Comparison of ENCODE assay signal across 29 cellular contexts in genomic region chr3:188700497-188700896, GRCh38.
A peak's percentile ranks its signal among the peaks of the same experiment; 100 is the strongest.
DNase-seq lines count a peak whose midpoint lies in the region; ATAC-seq and TF ChIP-seq lines count a peak whose summit lies in the region.
"Had no signal": no experiment of that assay in that cellular context is flagged by ENCODE, and none has a peak within 500 bp of the region (broad histone marks: within the 10 kb centered on the region; RNA-seq: fewer than 3 reads in every experiment).

No MANE protein-coding gene starts in this region.

- H3K9me3 Mint-ChIP-seq in activated CD8-positive, alpha-beta memory T cell treated with anti-CD3 and anti-CD28 coated beads, Interleukin-2, amount 10 ng/mL, durations not matched to agents 7 days and 5 days (ENCODE audit: low read depth), result no peaks in the 10 kb centered on the region
- no peaks in the 10 kb centered on the region for H3K9me3 Mint-ChIP-seq in activated naive CD8-positive, alpha-beta T cell treated with anti-CD3 and anti-CD28 coated beads, Interleukin-2, amount 50 U/mL, for 24 hours
- H3K9me3 Mint-ChIP-seq: CD8-positive, alpha-beta T cell; naive B cell had no signal

- peak; percentile 30 for ATAC-seq in activated CD8-positive, alpha-beta memory T cell treated with anti-CD3 and anti-CD28 coated beads, Interleukin-2, amount 10 ng/mL, durations not matched to agents 7 days and 5 days
- peak; percentile 83 for ATAC-seq in activated naive CD8-positive, alpha-beta T cell treated with anti-CD3 and anti-CD28 coated beads, Interleukin-2, amount 50 U/mL, for 24 hours
- ATAC-seq in GM18520 (IDR thresholded peaks at IDR 0.05; ENCODE audit: unreplicated experiment), result no peak
- ATAC-seq: CD8-positive, alpha-beta T cell; psoas muscle; sciatic nerve had no signal

- H3K27me3 Mint-ChIP-seq in activated CD8-positive, alpha-beta memory T cell treated with anti-CD3 and anti-CD28 coated beads, Interleukin-2, amount 10 ng/mL, durations not matched to agents 7 days and 5 days, result peaks cover 2% of the 10 kb centered on the region
- no peaks in the 10 kb centered on the region for H3K27me3 Mint-ChIP-seq in activated naive CD8-positive, alpha-beta T cell treated with anti-CD3 and anti-CD28 coated beads, Interleukin-2, amount 50 U/mL, for 24 hours
- H3K27me3 Mint-ChIP-seq: activated naive CD8-positive, alpha-beta T cell; naive B cell had no signal

- H4K20me1 ChIP-seq in BLaER1 treated with 17β-estradiol and CSF1 and Interleukin-3, amounts not matched to agents 10 nM and 100 nM, result no peaks in the 10 kb centered on the region
- no peaks in the 10 kb centered on the region for H4K20me1 ChIP-seq in OCI-LY3 (ENCODE audit: insufficient read depth, low read length)

- H3K27me3 ChIP-seq in BLaER1 treated with 17β-estradiol and CSF1 and Interleukin-3, amounts not matched to agents 10 nM and 100 nM, result no peaks in the 10 kb centered on the region
- H3K27me3 ChIP-seq in OCI-LY3 (ENCODE audit: low read depth, low read length), result no peaks in the 10 kb centered on the region
- H3K27me3 ChIP-seq: SJSA1 had no signal

- CTCF ChIA-PET in activated CD8-positive, alpha-beta memory T cell treated with anti-CD3 and anti-CD28 coated beads, Interleukin-2, amount 10 ng/mL, durations not matched to agents 7 days and 5 days (lab: Charles Lee), result no interaction called here

- H3K79me2 ChIP-seq in OCI-LY3 (ENCODE audit: low read length), result peaks cover 21% of the 10 kb centered on the region

- H3K4me1 Mint-ChIP-seq in activated CD8-positive, alpha-beta memory T cell treated with anti-CD3 and anti-CD28 coated beads, Interleukin-2, amount 10 ng/mL, durations not matched to agents 7 days and 5 days, result peaks cover 15% of the 10 kb centered on the region
- H3K4me1 Mint-ChIP-seq in activated naive CD8-positive, alpha-beta T cell treated with anti-CD3 and anti-CD28 coated beads, Interleukin-2, amount 50 U/mL, for 24 hours, result peaks cover 46% of the 10 kb centered on the region

- H3K36me3 ChIP-seq in BLaER1 treated with 17β-estradiol and CSF1 and Interleukin-3, amounts not matched to agents 10 nM and 100 nM, result 0 out of 22 replicates have a peak, but pooled peaks cover 0 to under 1% (median 0%) of the 10 kb centered on the region in 11 experiments
- H3K36me3 ChIP-seq in OCI-LY3 (replicated peaks; ENCODE audit: low read depth, low read length), result no peaks in the 10 kb centered on the region

- H3K4me3 Mint-ChIP-seq in activated CD8-positive, alpha-beta memory T cell treated with anti-CD3 and anti-CD28 coated beads, Interleukin-2, amount 10 ng/mL, durations not matched to agents 7 days and 5 days, result no peak overlapping the region
- no peak overlapping the region for H3K4me3 Mint-ChIP-seq in activated naive CD8-positive, alpha-beta T cell treated with anti-CD3 and anti-CD28 coated beads, Interleukin-2, amount 50 U/mL, for 24 hours
- H3K4me3 Mint-ChIP-seq: activated naive CD8-positive, alpha-beta T cell; CD8-positive, alpha-beta T cell; naive B cell had no signal

- TF ChIP-seq CTCF in OCI-LY3 (IDR thresholded peaks at IDR 0.05; ENCODE audit: low read depth, low read length), result no peak

- H3K27ac Mint-ChIP-seq in activated CD8-positive, alpha-beta memory T cell treated with anti-CD3 and anti-CD28 coated beads, Interleukin-2, amount 10 ng/mL, durations not matched to agents 7 days and 5 days, result no peak overlapping the region
- peak overlapping the region; percentile 63 for H3K27ac Mint-ChIP-seq in activated naive CD8-positive, alpha-beta T cell treated with anti-CD3 and anti-CD28 coated beads, Interleukin-2, amount 50 U/mL, for 24 hours
- H3K27ac Mint-ChIP-seq: activated naive CD8-positive, alpha-beta T cell; CD8-positive, alpha-beta T cell had no signal

- intact Hi-C loops in posterior vena cava (cut with DNase I), result no loop called here

- H3K4me3 ChIP-seq in BLaER1 treated with 17β-estradiol and CSF1 and Interleukin-3, amounts not matched to agents 10 nM and 100 nM, result no peak overlapping the region
- H3K4me3 ChIP-seq in OCI-LY3 (ENCODE audit: low read length), result peak overlapping the region; percentile 44
- H3K4me3 ChIP-seq: psoas muscle, SJSA1 had no signal

- peak overlapping the region in 6 of 11 experiments; percentile 68 to 90 (median 82); a peak in 10 of 22 replicates for H3K27ac ChIP-seq in BLaER1 treated with 17β-estradiol and CSF1 and Interleukin-3, amounts not matched to agents 10 nM and 100 nM
- peak overlapping the region; percentile 99 for H3K27ac ChIP-seq in OCI-LY3 (ENCODE audit: low read length)
- H3K27ac ChIP-seq: psoas muscle, RWPE1, SJSA1, VCaP had no signal

- H3K9ac ChIP-seq in BLaER1 treated with 17β-estradiol and CSF1 and Interleukin-3, amounts not matched to agents 10 nM and 100 nM, result no peak overlapping the region; a peak in 1 of 22 replicates
- peak overlapping the region; percentile 98 for H3K9ac ChIP-seq in OCI-LY3 (ENCODE audit: low read length)

- no peak overlapping the region for H2AFZ ChIP-seq in OCI-LY3 (ENCODE audit: low read depth, low read length)

- H3K4me2 ChIP-seq in BLaER1 treated with 17β-estradiol and CSF1 and Interleukin-3, amounts not matched to agents 10 nM and 100 nM, result peak overlapping the region in 5 of 11 experiments; percentile 72 to 85 (median 76); a peak in 10 of 22 replicates
- H3K4me2 ChIP-seq in OCI-LY3 (ENCODE audit: low read length), result peak overlapping the region; percentile 77

- peaks cover 0 to 72% (median 34%) of the 10 kb centered on the region in 10 experiments; a peak in 14 of 20 replicates for H3K4me1 ChIP-seq in BLaER1 treated with 17β-estradiol and CSF1 and Interleukin-3, amounts not matched to agents 10 nM and 100 nM
- H3K4me1 ChIP-seq in OCI-LY3 (ENCODE audit: low read length), result peaks cover 93% of the 10 kb centered on the region
- H3K4me1 ChIP-seq: SJSA1 had no signal

- no peak for DNase-seq in activated CD8-positive, alpha-beta memory T cell treated with anti-CD3 and anti-CD28 coated beads, Interleukin-2, amount 10 ng/mL, durations not matched to agents 7 days and 5 days
- no peak for DNase-seq in activated CD8-positive, alpha-beta memory T cell treated with anti-CD3 and anti-CD28 coated beads, Interleukin-2, amount 50 U/mL, for 4 hours
- DNase-seq in activated naive CD8-positive, alpha-beta T cell treated with anti-CD3 and anti-CD28 coated beads, Interleukin-2, amount 50 U/mL, for 24 hours, result no peak
- DNase-seq in NCI-H526 (lab: John Stamatoyannopoulos, UW) (no peak), posterior vena cava (ENCODE audit: low spot score) (no peak)
- DNase-seq: AML-193; aorta; CD8-positive, alpha-beta T cell; H7; KBM-7; midbrain; naive B cell; NCI-H1105; NCI-H187; NCI-H2171; NCI-H510A; occipital lobe; OCI-M1; psoas muscle; T1000; trophoblast cell had no signal

- peaks cover 0 to 6% (median 0%) of the 10 kb centered on the region in 11 experiments; a peak in 1 of 22 replicates for H3K9me3 ChIP-seq in BLaER1 treated with 17β-estradiol and CSF1 and Interleukin-3, amounts not matched to agents 10 nM and 100 nM (replicated peaks in 1 of 11)
- no peaks in the 10 kb centered on the region for H3K9me3 ChIP-seq in OCI-LY3 (ENCODE audit: insufficient read depth, low read length)
- H3K9me3 ChIP-seq: psoas muscle, SJSA1 had no signal

- no peaks in the 10 kb centered on the region for H3K36me3 Mint-ChIP-seq in activated CD8-positive, alpha-beta memory T cell treated with anti-CD3 and anti-CD28 coated beads, Interleukin-2, amount 10 ng/mL, durations not matched to agents 7 days and 5 days
- H3K36me3 Mint-ChIP-seq in activated naive CD8-positive, alpha-beta T cell treated with anti-CD3 and anti-CD28 coated beads, Interleukin-2, amount 50 U/mL, for 24 hours (ENCODE audit: low read depth), result no peaks in the 10 kb centered on the region
- H3K36me3 Mint-ChIP-seq: CD8-positive, alpha-beta T cell; naive B cell had no signal
